22 cellular contexts compared by ENCODE assay signal in genomic region chr11:105991888-105992287, GRCh38.
"Had no signal": no experiment of that assay in that cellular context is flagged by ENCODE, and none has a peak within 500 bp of the region (broad histone marks: within the 10 kb centered on the region; RNA-seq: fewer than 3 reads in every experiment).

No MANE protein-coding gene starts in this region.

- H3K9me3 ChIP-seq: suprapubic skin, upper lobe of right lung had no signal

- H2AFZ ChIP-seq: hepatocyte had no signal

- H3K27ac ChIP-seq: hepatocyte, left ventricle myocardium inferior, ovary, right atrium auricular region, skin epidermis, suprapubic skin, thoracic aorta, tibial artery, upper lobe of right lung had no signal

- H3K4me1 ChIP-seq: left ventricle myocardium inferior, right atrium auricular region, suprapubic skin, tibial artery, upper lobe of right lung had no signal

- ATAC-seq: natural killer cell; sciatic nerve; stimulated activated effector memory CD8-positive, alpha-beta T cell treated with anti-CD3 and anti-CD28 coated beads, Interleukin-12 subunit alpha, Interleukin-12 subunit beta, amount 100 ng/mL, for 72 hours; upper lobe of right lung had no signal

- H3K4me3 Mint-ChIP-seq: mesothelial cell of epicardium; naive B cell; natural killer cell; stimulated activated effector memory CD8-positive, alpha-beta T cell treated with anti-CD3 and anti-CD28 coated beads, Interleukin-12 subunit alpha, Interleukin-12 subunit beta, amount 100 ng/mL, for 72 hours; stimulated activated naive CD8-positive, alpha-beta T cell treated with anti-CD3 and anti-CD28 coated beads, Interleukin-15, Interleukin-2, amounts not matched to agents 100 ng/mL and 50 ng/mL, for 24 hours had no signal

- H3K27ac Mint-ChIP-seq: mesothelial cell of epicardium; naive B cell; natural killer cell; progenitor cell of endocrine pancreas; stimulated activated effector memory CD8-positive, alpha-beta T cell treated with anti-CD3 and anti-CD28 coated beads, Interleukin-12 subunit alpha, Interleukin-12 subunit beta, amount 100 ng/mL, for 72 hours; stimulated activated naive CD8-positive, alpha-beta T cell treated with anti-CD3 and anti-CD28 coated beads, Interleukin-15, Interleukin-2, amounts not matched to agents 100 ng/mL and 50 ng/mL, for 24 hours had no signal

- H3K27me3 Mint-ChIP-seq: naive B cell; progenitor cell of endocrine pancreas; stimulated activated naive CD8-positive, alpha-beta T cell treated with anti-CD3 and anti-CD28 coated beads, Interleukin-15, Interleukin-2, amounts not matched to agents 100 ng/mL and 50 ng/mL, for 24 hours had no signal

- H3K4me2 ChIP-seq: hepatocyte had no signal

- H3K4me3 ChIP-seq: hepatocyte, left ventricle myocardium inferior, lung, ovary, right atrium auricular region, skin epidermis, suprapubic skin, thoracic aorta, tibial artery, upper lobe of right lung had no signal

- H3K36me3 ChIP-seq: ovary, right atrium auricular region had no signal

- H3K27me3 ChIP-seq: hepatocyte, ovary, right atrium auricular region, suprapubic skin, tibial artery, upper lobe of right lung had no signal

- DNase-seq: islet precursor cell; left ventricle myocardium inferior; mesendoderm; naive B cell; natural killer cell; ovary; stimulated activated CD4-positive, alpha-beta T cell treated with anti-CD3 and anti-CD28 coated beads, Interleukin-4, amount 100 ng/mL, for 24 hours; stimulated activated naive CD4-positive, alpha-beta T cell; tibial artery; trophoblast cell; upper lobe of right lung had no signal

- H3K79me2 ChIP-seq: hepatocyte had no signal
